In genomic region chr16:56988948-56989945, GRCh38 we compare ENCODE assay signal across 8 cellular contexts. TPM values are rescaled to one million over a fixed set of nuclear protein-coding genes. Genes with fewer than 3 reads are reported as not detected.
DNase-seq lines count a peak whose midpoint lies in the region; ATAC-seq and TF ChIP-seq lines count a peak whose summit lies in the region.

Gene NLRC5, plus strand, starts transcription at chr16:56989557. Its CDS starts 31,156 bp downstream, at chr16:57020713.

- H3K9ac ChIP-seq in MM.1S (ENCODE audit: low read length) (peak within 1 kb of the TSS; percentile 66), adipocyte (ENCODE audit: low read length) (peak within 1 kb of the TSS; percentile 89)

- no peak within 1 kb of the TSS for H3K27ac ChIP-seq in MM.1S (ENCODE audit: low read length)
- peak within 1 kb of the TSS; percentile 28 to 96 (median 86) for H3K27ac ChIP-seq in heart left ventricle

- H3K9me3 ChIP-seq in MM.1S (replicated peaks; ENCODE audit: insufficient read depth, low read length): no peaks in the 10 kb centered on the region
- no peaks in the 10 kb centered on the region for H3K9me3 ChIP-seq in adipocyte (ENCODE audit: control insufficient read depth, low read length)
- H3K9me3 ChIP-seq in heart left ventricle: no peaks in the 10 kb centered on the region

- H3K4me1 Mint-ChIP-seq in T-cell (peaks cover 63 to 87% (median 82%) of the 10 kb centered on the region in 3 donors), type B pancreatic cell (ENCODE audit: unreplicated experiment) (no peaks in the 10 kb centered on the region)

- H3K9me3 Mint-ChIP-seq in T-cell (no peaks in the 10 kb centered on the region), type B pancreatic cell (no peaks in the 10 kb centered on the region)

- ATAC-seq in T-cell (replicated peaks in 1 of 4): peak; percentile 88 to 93 (median 90)
- ATAC-seq in heart left ventricle: peak; percentile 79 to 92 (median 86)

- no peaks in the 10 kb centered on the region for H3F3A ChIP-seq in MM.1S (ENCODE audit: insufficient read depth, low read length)

- H4K20me1 ChIP-seq in MM.1S (ENCODE audit: insufficient read depth, low read length): no peaks in the 10 kb centered on the region

- CTCF ChIA-PET in T-cell (lab: Charles Lee): interaction anchor here (0.5 to 1.2 kb wide), 8 partner anchors 10 to 538 kb away, joined by 3 to 5 read pairs (median 4); partner anchors contain the start of genes NUDT21 (in 1 of the 2) and OGFOD1 (in 1 of the 2)

- peak; percentile 59 for DNase-seq in GF-D8 (lab: John Stamatoyannopoulos, UW)
- DNase-seq in H7: peak; percentile 90
- DNase-seq in MM.1S: peak; percentile 96
- peak; percentile 74 to 94 (median 91) for DNase-seq in T-cell
- DNase-seq in adipocyte (ENCODE audit: low read depth): peak; percentile 95
- peak; percentile 86 to 94 (median 90) for DNase-seq in heart left ventricle
- DNase-seq in posterior vena cava (ENCODE audit: low spot score): peak; percentile 96
- peak; percentile 81 for DNase-seq in type B pancreatic cell (ENCODE audit: extremely low spot score, unreplicated experiment)

- peaks cover 28% of the 10 kb centered on the region for H3K36me3 Mint-ChIP-seq in T-cell
- no peaks in the 10 kb centered on the region for H3K36me3 Mint-ChIP-seq in type B pancreatic cell

- H3K27ac Mint-ChIP-seq in T-cell (peak within 1 kb of the TSS; percentile 98 to 100), type B pancreatic cell (peak within 1 kb of the TSS; percentile 8)

- H3K27me3 Mint-ChIP-seq in T-cell (no peaks in the 10 kb centered on the region), type B pancreatic cell (peaks cover 71% of the 10 kb centered on the region)

- peak within 1 kb of the TSS; percentile 76 for H2AFZ ChIP-seq in MM.1S (ENCODE audit: low read length)

- no peaks in the 10 kb centered on the region for H3K79me2 ChIP-seq in MM.1S (ENCODE audit: low read length)

- H3K4me2 ChIP-seq in MM.1S (ENCODE audit: low read depth, low read length): peak within 1 kb of the TSS; percentile 98

- intact Hi-C loops in heart left ventricle (cut with DNase I): loop anchor here in 1 of 10 donors (1.0 to 2.0 kb wide), 3 partner anchors 26 to 57 kb away; partner anchors contain the start of gene HERPUD1
- intact Hi-C loops in posterior vena cava (cut with DNase I): no loop called here

- no peaks in the 10 kb centered on the region for H3K9me2 ChIP-seq in MM.1S (replicated peaks; ENCODE audit: insufficient read depth, low read length)

- TF ChIP-seq CTCF in MM.1S (IDR thresholded peaks at IDR 0.05; ENCODE audit: low read length) (no peak), heart left ventricle (IDR thresholded peaks at IDR 0.05) (peak in 2 of 12 donors; percentile 2 to 7), type B pancreatic cell (conservative IDR thresholded peaks at IDR 0.05) (no peak)

- WGBS in heart left ventricle, 4 donors: 4 to 12% (median 4%) methylated on average over 30 to 64 of the region's 64 CpGs

- H3K36me3 ChIP-seq in H7 (replicated peaks; ENCODE audit: control insufficient read depth, insufficient read depth, low read length) (no peaks in the 10 kb centered on the region), MM.1S (replicated peaks; ENCODE audit: insufficient read depth, low read length) (no peaks in the 10 kb centered on the region), adipocyte (ENCODE audit: control insufficient read depth, insufficient read depth, low read length, severe bottlenecking) (no peaks in the 10 kb centered on the region), heart left ventricle (peaks cover 0 to 11% (median 0%) of the 10 kb centered on the region in 9 donors)

- POLR2A ChIA-PET in T-cell (lab: Charles Lee): interaction anchor here (0.6 to 1.2 kb wide), 5 partner anchors 10 to 57 kb away, joined by 3 to 6 read pairs (median 3); no protein-coding TSS in a partner anchor

- 0 out of 2 replicates have a peak, but pooled peaks cover 6% of the 10 kb centered on the region for H3K4me1 ChIP-seq in MM.1S (ENCODE audit: low read length)
- peaks cover 49% of the 10 kb centered on the region for H3K4me1 ChIP-seq in adipocyte (ENCODE audit: control insufficient read depth, insufficient read depth, low read length)
- peaks cover 0 to 87% (median 34%) of the 10 kb centered on the region in 12 donors for H3K4me1 ChIP-seq in heart left ventricle

- H3K4me3 Mint-ChIP-seq in T-cell (peak within 1 kb of the TSS; percentile 99 to 100 (median 99)), type B pancreatic cell (peak within 1 kb of the TSS; percentile 92)

- H3K4me3 ChIP-seq in H7 (ENCODE audit: insufficient read depth, low read depth, low read length) (peak within 1 kb of the TSS; percentile 56), MM.1S (ENCODE audit: low read length) (peak within 1 kb of the TSS; percentile 78), adipocyte (ENCODE audit: low read length) (peak within 1 kb of the TSS; percentile 89), heart left ventricle (peak within 1 kb of the TSS; percentile 49 to 96 (median 84))

- TF ChIP-seq POLR2A in heart left ventricle (IDR thresholded peaks at IDR 0.05): peak in 1 of 2 donors; percentile 84

- peaks cover 35% of the 10 kb centered on the region for H3K27me3 ChIP-seq in H7 (ENCODE audit: control insufficient read depth, insufficient read depth, low read length)
- peaks cover 21% of the 10 kb centered on the region for H3K27me3 ChIP-seq in MM.1S (replicated peaks; ENCODE audit: insufficient read depth, low read length)
- no peaks in the 10 kb centered on the region for H3K27me3 ChIP-seq in adipocyte (replicated peaks; ENCODE audit: control insufficient read depth, insufficient read depth, low read length)
- no peaks in the 10 kb centered on the region for H3K27me3 ChIP-seq in heart left ventricle

RNA-seq across cellular contexts. Expression of gene NLRC5, which starts in this region (rescaled TPM):
- 0.80 and 0.85 TPM in 2 replicates for total RNA-seq in H7 (2014; rRNA removed; shearing (Covaris generic))
- total RNA-seq in T-cell (100 to 1,000 TPM; 390 to 711 (median 496) TPM), heart left ventricle (10 to 100 TPM in 4 of 9 donors, 1 to 10 TPM in 5; 5.8 to 98.6 (median 9.9) TPM), posterior vena cava (10 to 100 TPM; 37.8 to 53.2 TPM), type B pancreatic cell (ENCODE audit: low replicate concordance) (1.7 and 2.7 TPM in 2 replicates)
- 10 to 100 TPM in 1 of 2 donors, 1 to 10 TPM in 1; 6.8 to 11.8 TPM for polyA plus RNA-seq in heart left ventricle

Comparison
In these comparisons a context has a peak if more than half of its experiments do, and no peak if none do; other contexts are left out.
1. Peak in DNase-seq and H3K4me3 ChIP-seq in H7; RNA of the gene not detected or under 1 TPM.